In the genomic region with DNA sequence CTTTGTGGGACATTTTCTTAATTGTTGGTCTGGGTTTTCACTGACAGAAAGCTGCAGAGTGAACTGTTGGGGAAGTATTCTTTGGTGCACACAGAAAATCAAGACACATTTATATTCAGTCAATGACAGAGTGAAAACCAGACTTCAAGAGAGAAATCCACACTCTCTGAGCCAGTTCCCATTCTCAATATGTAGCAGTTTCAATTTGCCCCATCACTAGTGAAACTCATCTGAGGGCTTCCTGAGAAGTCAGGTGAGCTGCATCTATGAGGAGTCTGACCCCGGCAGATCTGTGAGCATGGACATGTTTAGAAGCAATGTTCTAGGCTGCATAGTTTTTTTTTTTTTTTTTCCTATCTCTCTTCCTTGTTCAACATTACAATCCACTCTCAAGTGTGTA, we compare ENCODE assay signal across 12 cellular contexts.
DNase-seq lines count a peak whose midpoint lies in the region; ATAC-seq and TF ChIP-seq lines count a peak whose summit lies in the region.
"Had no signal": no experiment of that assay in that cellular context is flagged by ENCODE, and none has a peak within 500 bp of the region (broad histone marks: within the 10 kb centered on the region; RNA-seq: fewer than 3 reads in every experiment).

No MANE protein-coding gene starts in this region.

- no peaks in the 10 kb centered on the region for H3K9me3 ChIP-seq in A673 (ENCODE audit: low read depth, low read length, poor library complexity, severe bottlenecking)

- peaks cover 2% of the 10 kb centered on the region for H3K27me3 Mint-ChIP-seq in activated T-cell treated with anti-CD3 and anti-CD28 coated beads, Interleukin-2, amount 50 U/mL, for 24 hours
- H3K27me3 Mint-ChIP-seq in activated naive CD8-positive, alpha-beta T cell, result no peaks in the 10 kb centered on the region
- H3K27me3 Mint-ChIP-seq in type B pancreatic cell, result no peaks in the 10 kb centered on the region

- H3K36me3 ChIP-seq in A673 (ENCODE audit: insufficient read depth, low read length, poor library complexity, severe bottlenecking), result no peaks in the 10 kb centered on the region

- POLR2A ChIA-PET in A673 (lab: Charles Lee; ENCODE audit: low non-redundant PET), result no interaction called here

- H3K4me1 ChIP-seq in A673 (ENCODE audit: insufficient read depth, low read length, poor library complexity, severe bottlenecking), result peaks cover 12% of the 10 kb centered on the region

- H3K9me3 Mint-ChIP-seq in activated T-cell treated with anti-CD3 and anti-CD28 coated beads, Interleukin-2, amount 50 U/mL, for 24 hours, result no peaks in the 10 kb centered on the region
- no peaks in the 10 kb centered on the region for H3K9me3 Mint-ChIP-seq in activated naive CD8-positive, alpha-beta T cell (ENCODE audit: low read depth)
- no peaks in the 10 kb centered on the region for H3K9me3 Mint-ChIP-seq in type B pancreatic cell

- H3K36me3 Mint-ChIP-seq in activated T-cell treated with anti-CD3 and anti-CD28 coated beads, Interleukin-2, amount 50 U/mL, for 24 hours (ENCODE audit: low read depth), result no peaks in the 10 kb centered on the region
- H3K36me3 Mint-ChIP-seq in activated naive CD8-positive, alpha-beta T cell, result no peaks in the 10 kb centered on the region
- H3K36me3 Mint-ChIP-seq in type B pancreatic cell, result no peaks in the 10 kb centered on the region

- peak overlapping the region; percentile 1 for H3K4me3 Mint-ChIP-seq in activated T-cell treated with anti-CD3 and anti-CD28 coated beads, Interleukin-2, amount 50 U/mL, for 24 hours
- H3K4me3 Mint-ChIP-seq in activated naive CD8-positive, alpha-beta T cell, result no peak overlapping the region
- no peak overlapping the region for H3K4me3 Mint-ChIP-seq in type B pancreatic cell
- H3K4me3 Mint-ChIP-seq: nephron progenitor cell had no signal

- peak; percentile 83 for ATAC-seq in GM21423 (IDR thresholded peaks at IDR 0.05; ENCODE audit: unreplicated experiment)
- ATAC-seq in HG03095 (IDR thresholded peaks at IDR 0.05; ENCODE audit: unreplicated experiment), result peak; percentile 85

- H3K27ac ChIP-seq in A673 (ENCODE audit: low read depth, low read length, poor library complexity, severe bottlenecking), result no peak overlapping the region

- H3K27ac Mint-ChIP-seq in activated T-cell treated with anti-CD3 and anti-CD28 coated beads, Interleukin-2, amount 50 U/mL, for 24 hours, result peak overlapping the region; percentile 85
- peak overlapping the region; percentile 43 for H3K27ac Mint-ChIP-seq in activated naive CD8-positive, alpha-beta T cell
- H3K27ac Mint-ChIP-seq in type B pancreatic cell, result no peak overlapping the region
- H3K27ac Mint-ChIP-seq: nephron progenitor cell had no signal

- TF ChIP-seq CTCF in A673 (conservative IDR thresholded peaks at IDR 0.05; ENCODE audit: low read depth, low read length) (no peak), type B pancreatic cell (conservative IDR thresholded peaks at IDR 0.05) (no peak)

- intact Hi-C loops in A673 (cut with micrococcal nuclease; ENCODE audit: unreplicated experiment), result no loop called here

- peaks cover 61% of the 10 kb centered on the region for H3K4me1 Mint-ChIP-seq in activated T-cell treated with anti-CD3 and anti-CD28 coated beads, Interleukin-2, amount 50 U/mL, for 24 hours (ENCODE audit: low read depth)
- peaks cover 56% of the 10 kb centered on the region for H3K4me1 Mint-ChIP-seq in activated naive CD8-positive, alpha-beta T cell (ENCODE audit: low read depth)
- peaks cover 20% of the 10 kb centered on the region for H3K4me1 Mint-ChIP-seq in type B pancreatic cell (ENCODE audit: unreplicated experiment)

- no TSS peak for BruUV-seq in A673 (replicated peaks; lab: Mats Ljungman, UMichigan)

- no peak overlapping the region for H3K4me3 ChIP-seq in A673 (ENCODE audit: low read depth, low read length, poor library complexity, severe bottlenecking)

- CTCF ChIA-PET in A673 (lab: Charles Lee), result no interaction called here

- no peak for DNase-seq in activated T-cell treated with anti-CD3 and anti-CD28 coated beads, Interleukin-2, amount 50 U/mL, for 24 hours
- DNase-seq in activated T-cell treated with anti-CD3 and anti-CD28 coated beads, Interleukin-2, amount 50 U/mL, for 48 hours, result no peak
- DNase-seq in A673 (ENCODE audit: low spot score) (no peak), NCI-H2196 (lab: John Stamatoyannopoulos, UW; ENCODE audit: unreplicated experiment) (no peak), type B pancreatic cell (ENCODE audit: extremely low spot score, unreplicated experiment) (no peak)
- DNase-seq: effector CD8-positive, alpha-beta T cell; KBM-7; NCI-H526; nephron progenitor cell had no signal

- H3K27me3 ChIP-seq in A673 (replicated peaks; ENCODE audit: insufficient read depth, low read depth, low read length, poor library complexity), result no peaks in the 10 kb centered on the region
